23 cellular contexts compared by ENCODE assay signal in the genomic region with DNA sequence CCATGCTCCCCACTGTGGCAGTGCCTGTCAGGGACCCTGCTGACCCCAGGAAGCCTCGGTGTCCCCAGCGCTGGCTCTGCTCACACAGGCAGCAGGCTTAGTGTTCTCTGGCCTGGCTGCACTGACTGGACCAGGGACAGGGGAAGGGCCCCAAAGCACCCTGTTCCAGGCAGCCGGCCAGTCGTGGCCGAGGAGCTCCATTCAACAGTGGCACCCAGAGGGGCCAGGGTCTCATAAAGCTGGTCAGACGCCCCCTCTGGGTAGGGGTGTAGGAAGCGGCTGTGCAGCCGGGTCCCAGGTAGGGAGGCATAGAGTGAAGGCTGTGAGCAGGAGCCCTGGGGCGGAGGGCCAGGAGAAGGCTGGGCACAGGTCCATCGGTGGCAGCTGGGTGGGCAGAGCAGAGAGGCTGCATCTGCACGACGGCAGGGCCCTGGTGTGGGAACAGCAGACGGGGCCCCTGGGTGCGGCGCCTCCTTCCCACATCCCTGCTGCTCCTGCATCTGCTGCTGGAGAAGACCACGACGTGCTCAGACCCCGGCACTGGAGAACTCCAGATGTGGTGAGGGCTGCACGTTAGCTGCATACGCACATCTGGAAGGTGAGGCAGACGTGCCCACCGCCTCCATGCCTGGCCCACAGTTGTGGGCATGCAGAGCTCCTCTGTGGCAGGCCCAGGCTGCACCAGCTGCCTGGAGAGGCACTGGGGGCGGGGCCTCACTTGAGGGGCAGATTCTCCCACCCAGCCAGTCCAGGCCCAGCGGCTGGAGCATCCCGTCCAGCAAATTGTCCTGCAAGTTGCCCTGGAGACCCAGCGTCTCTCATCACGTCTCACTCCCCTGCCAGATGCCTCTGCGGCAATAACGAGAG. TPM values are rescaled to one million over a fixed set of nuclear protein-coding genes. Genes with fewer than 3 reads are reported as not detected.
A peak's percentile ranks its signal among the peaks of the same experiment; 100 is the strongest.
DNase-seq lines count a peak whose midpoint lies in the region; ATAC-seq and TF ChIP-seq lines count a peak whose summit lies in the region.
"Had no signal": no experiment of that assay in that cellular context is flagged by ENCODE, and none has a peak within 500 bp of the region (broad histone marks: within the 10 kb centered on the region; RNA-seq: fewer than 3 reads in every experiment).

No MANE protein-coding gene starts in this region.

- no peaks in the 10 kb centered on the region for H3K4me1 Mint-ChIP-seq in GM23338
- H3K4me1 Mint-ChIP-seq: activated CD4-positive, alpha-beta T cell treated with anti-CD3 and anti-CD28 coated beads for 36 hours; CD14-positive monocyte; neural progenitor cell; T-helper 17 cell had no signal

- H3K4me3 ChIP-seq in GM23338 = no peak overlapping the region
- no peak overlapping the region for H3K4me3 ChIP-seq in body of pancreas
- H3K4me3 ChIP-seq: lung, neural progenitor cell, prostate gland had no signal

- no peaks in the 10 kb centered on the region for H3K36me3 ChIP-seq in GM23338 (ENCODE audit: insufficient read depth)
- H3K36me3 ChIP-seq in body of pancreas (replicated peaks in 1 of 2; ENCODE audit: insufficient read depth in 1 of 2, low read depth in 2 of 2) = no peaks in the 10 kb centered on the region
- H3K36me3 ChIP-seq: breast epithelium, neural progenitor cell, prostate gland had no signal

- no peak overlapping the region for H3K4me3 Mint-ChIP-seq in GM23338
- H3K4me3 Mint-ChIP-seq: activated CD4-positive, alpha-beta T cell treated with anti-CD3 and anti-CD28 coated beads for 36 hours; activated naive CD4-positive, alpha-beta T cell treated with anti-CD3 and anti-CD28 coated beads for 36 hours; activated T-cell treated with anti-CD3 and anti-CD28 coated beads, Interleukin-2, amount 50 U/mL, for 72 hours; CD14-positive monocyte; neural progenitor cell; T-helper 17 cell had no signal

- WGBS in body of pancreas, 2 donors = 85 to 90% methylated on average over 12 to 28 of the region's 29 CpGs

- H3K27ac Mint-ChIP-seq in GM23338 = no peak overlapping the region
- H3K27ac Mint-ChIP-seq: activated CD4-positive, alpha-beta T cell treated with anti-CD3 and anti-CD28 coated beads for 36 hours; activated naive CD4-positive, alpha-beta T cell treated with anti-CD3 and anti-CD28 coated beads for 36 hours; activated T-cell treated with anti-CD3 and anti-CD28 coated beads, Interleukin-2, amount 50 U/mL, for 72 hours; CD14-positive monocyte; neural progenitor cell; T-helper 17 cell had no signal

- ATAC-seq in GM23338 (peak; percentile 64), body of pancreas (no peak), sciatic nerve (peak; percentile 69), GM18520 (IDR thresholded peaks at IDR 0.05; ENCODE audit: unreplicated experiment) (no peak), GM19397 (IDR thresholded peaks at IDR 0.05; ENCODE audit: unreplicated experiment) (no peak), HG02678 (IDR thresholded peaks at IDR 0.05; ENCODE audit: unreplicated experiment) (no peak)
- ATAC-seq: activated CD4-positive, alpha-beta T cell treated with anti-CD3 and anti-CD28 coated beads for 36 hours; activated T-cell treated with anti-CD3 and anti-CD28 coated beads, Interleukin-2, amount 50 U/mL, for 72 hours; T-helper 17 cell had no signal

- H3K9me2 ChIP-seq in GM23338 (ENCODE audit: insufficient read depth) = no peaks in the 10 kb centered on the region

- H3K9me3 ChIP-seq in body of pancreas = no peaks in the 10 kb centered on the region
- H3K9me3 ChIP-seq: breast epithelium, prostate gland had no signal

- H3F3A ChIP-seq in GM23338 (replicated peaks; ENCODE audit: low read depth) = 0 out of 2 replicates have a peak, but pooled peaks cover 7% of the 10 kb centered on the region

- no peak overlapping the region for H3K4me2 ChIP-seq in GM23338
- H3K4me2 ChIP-seq: neural progenitor cell had no signal

- peak; percentile 8 to 36; a peak in 2 of 4 replicates for TF ChIP-seq CTCF in GM23338 (conservative IDR thresholded peaks at IDR 0.05; ENCODE audit: low read depth in 2 of 2)
- TF ChIP-seq CTCF in body of pancreas (IDR thresholded peaks at IDR 0.05) = no peak

- TF ChIP-seq POLR2A in body of pancreas (IDR thresholded peaks at IDR 0.05) = no peak

- H3K9me3 Mint-ChIP-seq in GM23338 = 0 out of 3 replicates have a peak, but pooled peaks cover 2% of the 10 kb centered on the region
- H3K9me3 Mint-ChIP-seq: activated naive CD4-positive, alpha-beta T cell treated with anti-CD3 and anti-CD28 coated beads for 36 hours; activated T-cell treated with anti-CD3 and anti-CD28 coated beads, Interleukin-2, amount 50 U/mL, for 72 hours had no signal

- no peaks in the 10 kb centered on the region for H3K79me2 ChIP-seq in GM23338 (replicated peaks; ENCODE audit: insufficient read depth)

- peaks cover 6% of the 10 kb centered on the region for H3K27me3 Mint-ChIP-seq in GM23338 (ENCODE audit: insufficient read depth, low read depth, poor library complexity)

- H4K20me1 ChIP-seq in GM23338 (replicated peaks; ENCODE audit: insufficient read depth) = no peaks in the 10 kb centered on the region; the same call in 1 of the 2 replicates

- no peaks in the 10 kb centered on the region for H3K4me1 ChIP-seq in GM23338 (ENCODE audit: insufficient read depth)
- H3K4me1 ChIP-seq in body of pancreas = peaks cover 23% of the 10 kb centered on the region
- H3K4me1 ChIP-seq: breast epithelium, neural progenitor cell, prostate gland had no signal

- intact Hi-C loops in body of pancreas (cut with DNase I) (no loop called here), sciatic nerve (cut with DNase I) (no loop called here)

- DNase-seq in AG20443 (ENCODE audit: low spot score) (peak; percentile 6), GM23338 (ENCODE audit: low spot score) (no peak), body of pancreas (no peak), sciatic nerve (ENCODE audit: low spot score) (no peak), AML-193 (lab: John Stamatoyannopoulos, UW) (no peak)
- DNase-seq: activated CD4-positive, alpha-beta T cell treated with anti-CD3 and anti-CD28 coated beads for 36 hours; activated naive CD4-positive, alpha-beta T cell treated with anti-CD3 and anti-CD28 coated beads for 36 hours; activated T-cell treated with anti-CD3 and anti-CD28 coated beads, Interleukin-2, amount 50 U/mL, for 72 hours; kidney; NCI-H1092 treated with DMSO at 0.1 percent for 48 hours; NCI-H2081 treated with DMSO at 0.1 percent for 48 hours; NCI-H510A treated with DMSO at 0.1 percent for 48 hours; T-helper 17 cell had no signal

- H3K27me3 ChIP-seq in GM23338 (ENCODE audit: insufficient read depth) (no peaks in the 10 kb centered on the region), body of pancreas (no peaks in the 10 kb centered on the region)
- H3K27me3 ChIP-seq: breast epithelium, neural progenitor cell had no signal

- H3K27ac ChIP-seq in GM23338 (ENCODE audit: low read depth) (no peak overlapping the region), body of pancreas (peak overlapping the region in 3 of 4 donors; percentile 51 to 65 (median 54))
- H3K27ac ChIP-seq: neural progenitor cell, prostate gland had no signal

- H3K36me3 Mint-ChIP-seq in GM23338 (ENCODE audit: low read depth) = peaks cover 4% of the 10 kb centered on the region; the same call in 2 of the 3 replicates
- H3K36me3 Mint-ChIP-seq: CD14-positive monocyte, neural progenitor cell had no signal

- no peak overlapping the region for H2AFZ ChIP-seq in GM23338
- H2AFZ ChIP-seq: neural progenitor cell had no signal

TF ChIP-seq in GM23338, 12 proteins besides CTCF, POLR2A, EP300 and RAD21:
- TF ChIP-seq EZH2 (IDR thresholded peaks at IDR 0.05; ENCODE audit: low read depth, unreplicated experiment) (no peak), JUNB (IDR thresholded peaks at IDR 0.05; ENCODE audit: unreplicated experiment) (no peak), POLR2AphosphoS5 (IDR thresholded peaks at IDR 0.05; ENCODE audit: low read depth) (no peak), EZH2phosphoT487 (IDR thresholded peaks at IDR 0.05; ENCODE audit: unreplicated experiment) (no peak), ZNF331 (CRISPR knock-in tag; IDR thresholded peaks at IDR 0.05; ENCODE audit: low read depth) (no peak), NANOG (IDR thresholded peaks at IDR 0.05; ENCODE audit: borderline replicate concordance) (no peak)
- TF ChIP-seq, protein P1, sequence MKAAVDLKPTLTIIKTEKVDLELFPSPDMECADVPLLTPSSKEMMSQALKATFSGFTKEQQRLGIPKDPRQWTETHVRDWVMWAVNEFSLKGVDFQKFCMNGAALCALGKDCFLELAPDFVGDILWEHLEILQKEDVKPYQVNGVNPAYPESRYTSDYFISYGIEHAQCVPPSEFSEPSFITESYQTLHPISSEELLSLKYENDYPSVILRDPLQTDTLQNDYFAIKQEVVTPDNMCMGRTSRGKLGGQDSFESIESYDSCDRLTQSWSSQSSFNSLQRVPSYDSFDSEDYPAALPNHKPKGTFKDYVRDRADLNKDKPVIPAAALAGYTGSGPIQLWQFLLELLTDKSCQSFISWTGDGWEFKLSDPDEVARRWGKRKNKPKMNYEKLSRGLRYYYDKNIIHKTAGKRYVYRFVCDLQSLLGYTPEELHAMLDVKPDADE (IDR thresholded peaks at IDR 0.05) = no peak

RNA-seq across cellular contexts. Expression of a gene that starts 25.1 kb away (rescaled TPM):
- 0.14 TPM in 1 of 2 replicates, not detected in the other for total RNA-seq in GM23338 (2014; rRNA removed; shearing (Covaris generic))
- 0.14 and 0.24 TPM in 2 replicates for polyA plus RNA-seq in GM23338 (2016; fragmentation: Nextera tagmentation; extraction: Ambion mirVana)
- total RNA-seq in body of pancreas = 10 to 100 TPM; 14.3 to 39.6 TPM
- total RNA-seq in sciatic nerve = not detected
- total RNA-seq: activated CD4-positive, alpha-beta T cell treated with anti-CD3 and anti-CD28 coated beads for 36 hours; activated CD8-positive, alpha-beta memory T cell treated with anti-CD3 and anti-CD28 coated beads for 36 hours; temporal lobe had no signal
- polyA plus RNA-seq: CD14-positive monocyte had no signal

RNA-seq across cellular contexts. Expression of a gene that starts 35.8 kb away (rescaled TPM):
- 33.1 and 36.5 TPM in 2 replicates for total RNA-seq in GM23338 (2014; rRNA removed; shearing (Covaris generic))
- 17.7 and 18.8 TPM in 2 replicates for polyA plus RNA-seq in GM23338 (2016; fragmentation: Nextera tagmentation; extraction: Ambion mirVana)
- 10 to 100 TPM; 23.1 to 28.0 TPM for total RNA-seq in body of pancreas
- 19.3 TPM for total RNA-seq in sciatic nerve

Comparison
In these comparisons a context has a peak if more than half of its experiments do, and no peak if none do; other contexts are left out.
1. ATAC-seq: peak in GM23338 (single experiment) and sciatic nerve (single experiment); none in body of pancreas (single experiment), GM18520 (single experiment), GM19397 (single experiment) and HG02678 (single experiment).
2. CTCF ChIP-seq: peak in GM23338 (2 of 2); none in body of pancreas (0 of 7).
3. RNA of a gene that starts 25.1 kb away (total RNA-seq): 14.3 to 39.6 TPM in body of pancreas; 0.14 TPM in GM23338 and not detected in sciatic nerve (single experiment); every median in the first group is over 10 times any median in the second.